Comparison of ENCODE assay signal across 24 cellular contexts in genomic region chr4:65358914-65359313, GRCh38.
DNase-seq lines count a peak whose midpoint lies in the region; ATAC-seq, FAIRE-seq and TF ChIP-seq lines count a peak whose summit lies in the region.
"Had no signal": no experiment of that assay in that cellular context is flagged by ENCODE, and none has a peak within 500 bp of the region (broad histone marks: within the 10 kb centered on the region; RNA-seq: fewer than 3 reads in every experiment).

No MANE protein-coding gene starts in this region.

- H2AK5ac ChIP-seq in IMR-90 (ENCODE audit: low read depth, low read length): no peak overlapping the region

- H4K20me1 ChIP-seq in HepG2 (ENCODE audit: insufficient read depth, low read length) (no peaks in the 10 kb centered on the region), IMR-90 (ENCODE audit: insufficient read depth, low read length) (no peaks in the 10 kb centered on the region)
- H4K20me1 ChIP-seq: BLaER1 had no signal

- no peaks in the 10 kb centered on the region for H3K27me3 Mint-ChIP-seq in osteocyte (ENCODE audit: unreplicated experiment)
- no peaks in the 10 kb centered on the region for H3K27me3 Mint-ChIP-seq in activated CD8-positive, alpha-beta T cell treated with anti-CD3 and anti-CD28 coated beads for 36 hours
- H3K27me3 Mint-ChIP-seq: CD4-positive, alpha-beta memory T cell; CD4-positive, CD25-positive, alpha-beta regulatory T cell; CD8-positive, alpha-beta memory T cell had no signal

- no peak overlapping the region for H2BK15ac ChIP-seq in IMR-90 (ENCODE audit: low read depth, low read length)

- no peak overlapping the region for H2BK5ac ChIP-seq in IMR-90 (ENCODE audit: low read depth, low read length, poor library complexity, severe bottlenecking)

- no peak overlapping the region for H4K8ac ChIP-seq in IMR-90 (ENCODE audit: low read depth in 2 of 2, low read length in 2 of 2)

- peak overlapping the region; percentile 18 for H3K27ac Mint-ChIP-seq in osteocyte (ENCODE audit: unreplicated experiment)
- no peak overlapping the region for H3K27ac Mint-ChIP-seq in activated CD8-positive, alpha-beta T cell treated with anti-CD3 and anti-CD28 coated beads for 36 hours
- H3K27ac Mint-ChIP-seq: CD14-positive monocyte; CD4-positive, alpha-beta memory T cell; CD4-positive, CD25-positive, alpha-beta regulatory T cell; CD8-positive, alpha-beta memory T cell had no signal

- H3K18ac ChIP-seq in IMR-90 (ENCODE audit: low read depth, low read length): no peak overlapping the region

- H3K4me1 Mint-ChIP-seq in osteocyte (ENCODE audit: unreplicated experiment): peaks cover 2% of the 10 kb centered on the region
- H3K4me1 Mint-ChIP-seq in activated CD8-positive, alpha-beta T cell treated with anti-CD3 and anti-CD28 coated beads for 36 hours (ENCODE audit: low read depth): no peaks in the 10 kb centered on the region
- H3K4me1 Mint-ChIP-seq: CD14-positive monocyte; CD4-positive, alpha-beta memory T cell; CD4-positive, CD25-positive, alpha-beta regulatory T cell; CD8-positive, alpha-beta memory T cell had no signal

- H3K4me2 ChIP-seq in HepG2 (ENCODE audit: low read depth, low read length): no peak overlapping the region
- no peak overlapping the region for H3K4me2 ChIP-seq in IMR-90 (ENCODE audit: low read depth, low read length)
- H3K4me2 ChIP-seq: BLaER1 had no signal

- H3K4me3 ChIP-seq in HepG2 (replicated peaks in 1 of 3; ENCODE audit: insufficient read depth in 1 of 3, low read depth in 2 of 3, low read length in 3 of 3) (no peak overlapping the region), right lobe of liver (no peak overlapping the region), IMR-90 (ENCODE audit: insufficient read depth, low read depth, low read length) (no peak overlapping the region)
- H3K4me3 ChIP-seq: BLaER1 had no signal

- no peak overlapping the region for H2BK20ac ChIP-seq in IMR-90 (ENCODE audit: low read depth, low read length)

- H3K56ac ChIP-seq in IMR-90 (ENCODE audit: extremely low read depth, insufficient read depth, low read length): no peak overlapping the region

- POLR2A ChIA-PET in HepG2 (lab: Yijun Ruan, JAX) (no interaction called here), IMR-90 (lab: Charles Lee; ENCODE audit: unreplicated experiment) (no interaction called here)
- POLR2A ChIA-PET in activated CD8-positive, alpha-beta T cell treated with anti-CD3 and anti-CD28 coated beads for 36 hours (lab: Charles Lee): no interaction called here

- H3K4me1 ChIP-seq in HepG2 (ENCODE audit: insufficient read depth, low read length): no peaks in the 10 kb centered on the region
- no peaks in the 10 kb centered on the region for H3K4me1 ChIP-seq in right lobe of liver
- H3K4me1 ChIP-seq in IMR-90 (ENCODE audit: control insufficient read depth, insufficient read depth, low read length): no peaks in the 10 kb centered on the region
- H3K4me1 ChIP-seq: BE2C, BLaER1 had no signal

- H2AFZ ChIP-seq in HepG2 (ENCODE audit: low read length): no peak overlapping the region
- H2AFZ ChIP-seq in IMR-90 (replicated peaks; ENCODE audit: low read length, poor library complexity): no peak overlapping the region

- DNase-seq in HepG2 (ENCODE audit: low spot score) (no peak), right lobe of liver (no peak), IMR-90 (no peak), osteocyte (ENCODE audit: extremely low spot score, unreplicated experiment) (no peak)
- no peak for DNase-seq in activated CD8-positive, alpha-beta T cell treated with anti-CD3 and anti-CD28 coated beads for 36 hours
- DNase-seq: ACHN; BE2C; C1 segment of cervical spinal cord; CD4-positive, alpha-beta memory T cell; CD4-positive, CD25-positive, alpha-beta regulatory T cell; CD8-positive, alpha-beta memory T cell; COR-L47; DMS 273 treated with DMSO at 0.1 percent for 48 hours; DMS153; DMS53; DMS79; DND-41; EL; GF-D8 had no signal

- TF ChIP-seq EP300 in HepG2 (IDR thresholded peaks at IDR 0.05; ENCODE audit: low read depth in 2 of 2, low read length in 2 of 2) (no peak), HepG2 (CRISPR knock-in tag; IDR thresholded peaks at IDR 0.05; ENCODE audit: borderline replicate concordance) (no peak)

- no peaks in the 10 kb centered on the region for H3K79me2 ChIP-seq in HepG2 (ENCODE audit: insufficient read depth, low read length)

- no peak overlapping the region for H3K14ac ChIP-seq in IMR-90 (replicated peaks; ENCODE audit: low read depth, low read length)

- no peak overlapping the region for H2BK120ac ChIP-seq in IMR-90 (ENCODE audit: low read depth, low read length)

- TF ChIP-seq CTCF in HepG2 (CRISPR knock-in tag; IDR thresholded peaks at IDR 0.05) (no peak), right lobe of liver (IDR thresholded peaks at IDR 0.05) (no peak), IMR-90 (conservative IDR thresholded peaks at IDR 0.05; ENCODE audit: low read depth, low read length) (no peak), osteocyte (IDR thresholded peaks at IDR 0.05) (no peak)
- no peak for TF ChIP-seq CTCF in activated CD8-positive, alpha-beta T cell treated with anti-CD3 and anti-CD28 coated beads for 36 hours (IDR thresholded peaks at IDR 0.05)

- no peak overlapping the region for H4K91ac ChIP-seq in IMR-90 (ENCODE audit: insufficient read depth, low read depth, low read length)

- in situ Hi-C loops in HepG2 (cut with HindIII; ENCODE audit: extremely low pct_ligation_motif_present, low pct_unique_long_range_greater_than_20kb) (no loop called here), IMR-90 (cut with MboI; ENCODE audit: low sequenced_read_pairs) (no loop called here)

- H3K9ac ChIP-seq in HepG2 (ENCODE audit: insufficient read depth, low read depth, low read length): no peak overlapping the region
- H3K9ac ChIP-seq in IMR-90 (ENCODE audit: low read depth, low read length): no peak overlapping the region
- H3K9ac ChIP-seq: BLaER1 had no signal

- TF ChIP-seq RAD21 in HepG2 (CRISPR knock-in tag; IDR thresholded peaks at IDR 0.05) (no peak), IMR-90 (IDR thresholded peaks at IDR 0.05; ENCODE audit: low read length) (no peak)

- peaks cover 56% of the 10 kb centered on the region for H3K36me3 Mint-ChIP-seq in osteocyte (ENCODE audit: unreplicated experiment)
- H3K36me3 Mint-ChIP-seq in activated CD8-positive, alpha-beta T cell treated with anti-CD3 and anti-CD28 coated beads for 36 hours (ENCODE audit: low read depth): no peaks in the 10 kb centered on the region
- H3K36me3 Mint-ChIP-seq: CD14-positive monocyte; CD4-positive, alpha-beta memory T cell; CD4-positive, CD25-positive, alpha-beta regulatory T cell; CD8-positive, alpha-beta memory T cell had no signal

- no peak overlapping the region for H2AK9ac ChIP-seq in IMR-90 (replicated peaks; ENCODE audit: low read depth, low read length, poor library complexity)

- dilution Hi-C loops in IMR-90 (cut with HindIII; ENCODE audit: low sequenced_read_pairs, unreplicated experiment): no loop called here

- no peaks in the 10 kb centered on the region for H3K9me3 Mint-ChIP-seq in osteocyte (ENCODE audit: unreplicated experiment)
- H3K9me3 Mint-ChIP-seq in activated CD8-positive, alpha-beta T cell treated with anti-CD3 and anti-CD28 coated beads for 36 hours: peaks cover 3% of the 10 kb centered on the region
- H3K9me3 Mint-ChIP-seq: CD14-positive monocyte had no signal

- H3K9me3 ChIP-seq in HepG2 (ENCODE audit: low read length): no peaks in the 10 kb centered on the region
- H3K9me3 ChIP-seq in right lobe of liver: no peaks in the 10 kb centered on the region
- H3K9me3 ChIP-seq in IMR-90 (ENCODE audit: control insufficient read depth, insufficient read depth, low read length): no peaks in the 10 kb centered on the region
- H3K9me3 ChIP-seq: BE2C, BLaER1 had no signal

- intact Hi-C loops in HepG2 (cut with micrococcal nuclease; ENCODE audit: unreplicated experiment): no loop called here
- intact Hi-C loops in right lobe of liver (cut with DNase I): no loop called here
- intact Hi-C loops in IMR-90 (cut with micrococcal nuclease): no loop called here
- intact Hi-C loops in activated CD8-positive, alpha-beta T cell treated with anti-CD3 and anti-CD28 coated beads for 36 hours (cut with micrococcal nuclease): no loop called here

- H3K79me1 ChIP-seq in IMR-90 (ENCODE audit: low read depth in 1 of 2, low read length in 2 of 2): no peaks in the 10 kb centered on the region

- no peak overlapping the region for H3K27ac ChIP-seq in HepG2 (ENCODE audit: extremely low read length, insufficient read depth, low read length)
- H3K27ac ChIP-seq in right lobe of liver: no peak overlapping the region
- H3K27ac ChIP-seq in IMR-90 (ENCODE audit: insufficient read depth, low read length): no peak overlapping the region
- H3K27ac ChIP-seq: 22Rv1, BLaER1 had no signal

- no peak overlapping the region for H4K5ac ChIP-seq in IMR-90 (ENCODE audit: low read depth, low read length)

- ATAC-seq in HepG2: no peak
- ATAC-seq in right lobe of liver: no peak
- no peak for ATAC-seq in IMR-90 (ENCODE audit: low read depth)
- no peak for ATAC-seq in GM18511 (IDR thresholded peaks at IDR 0.05; ENCODE audit: unreplicated experiment)
- ATAC-seq in activated CD8-positive, alpha-beta T cell treated with anti-CD3 and anti-CD28 coated beads for 36 hours: no peak

- H3K9me1 ChIP-seq in IMR-90 (ENCODE audit: insufficient read depth, low read length): no peaks in the 10 kb centered on the region

- no peaks in the 10 kb centered on the region for H3K27me3 ChIP-seq in HepG2 (ENCODE audit: control insufficient read depth in 1 of 2, insufficient read depth in 2 of 2, low read length in 2 of 2)
- H3K27me3 ChIP-seq in right lobe of liver: no peaks in the 10 kb centered on the region
- H3K27me3 ChIP-seq in IMR-90 (ENCODE audit: control insufficient read depth, insufficient read depth, low read length): no peaks in the 10 kb centered on the region
- H3K27me3 ChIP-seq: BE2C, BLaER1 had no signal

- CTCF ChIA-PET in HepG2 (lab: Yijun Ruan, JAX; ENCODE audit: low intra/inter-chr PET ratio, low total read pairs): no interaction called here
- CTCF ChIA-PET in IMR-90 (lab: Yijun Ruan, JAX): no interaction called here
- CTCF ChIA-PET in activated CD8-positive, alpha-beta T cell treated with anti-CD3 and anti-CD28 coated beads for 36 hours (lab: Charles Lee): no interaction called here

- H3K4ac ChIP-seq in IMR-90 (ENCODE audit: low read depth, low read length): no peak overlapping the region

- H3K36me3 ChIP-seq in HepG2 (replicated peaks in 1 of 2; ENCODE audit: control insufficient read depth in 1 of 2, insufficient read depth in 2 of 2, low read length in 2 of 2) (no peaks in the 10 kb centered on the region), right lobe of liver (no peaks in the 10 kb centered on the region), IMR-90 (ENCODE audit: control insufficient read depth, insufficient read depth, low read length) (no peaks in the 10 kb centered on the region)
- H3K36me3 ChIP-seq: BE2C, BLaER1 had no signal

- no peak for FAIRE-seq in HepG2 (lab: Jason Lieb, UNC)
- FAIRE-seq: GM12891 had no signal

- TF ChIP-seq POLR2A in HepG2 (IDR thresholded peaks at IDR 0.05; ENCODE audit: insufficient read depth in 1 of 2, low read depth in 2 of 2, low read length in 2 of 2) (no peak), right lobe of liver (IDR thresholded peaks at IDR 0.05) (no peak), IMR-90 (IDR thresholded peaks at IDR 0.05; ENCODE audit: low read depth, low read length) (no peak)

- H3K4me3 Mint-ChIP-seq in osteocyte (ENCODE audit: unreplicated experiment): no peak overlapping the region
- H3K4me3 Mint-ChIP-seq in activated CD8-positive, alpha-beta T cell treated with anti-CD3 and anti-CD28 coated beads for 36 hours: no peak overlapping the region
- H3K4me3 Mint-ChIP-seq: CD14-positive monocyte; CD4-positive, alpha-beta memory T cell; CD4-positive, CD25-positive, alpha-beta regulatory T cell; CD8-positive, alpha-beta memory T cell had no signal

- 30% methylated on average over 2 of the region's 2 CpGs for WGBS in HepG2 (ENCODE audit: low lambda C conversion rate)
- 44% methylated on average over 2 of the region's 2 CpGs for WGBS in right lobe of liver (ENCODE audit: insufficient coverage, low coverage, low lambda C conversion rate, missing lambda C conversion rate)
- WGBS in IMR-90 (ENCODE audit: extremely low coverage in 2 of 2, insufficient read length in 1 of 2), 2 experiments: no CpG with 5 or more reads among the region's 2 CpGs

- no TSS peak for BruUV-seq in HepG2 (replicated peaks; lab: Mats Ljungman, UMichigan)
- no TSS peak for BruUV-seq in IMR-90 (replicated peaks; lab: Mats Ljungman, UMichigan)

- no peak overlapping the region for H3K23ac ChIP-seq in IMR-90 (ENCODE audit: low read depth, low read length)
